In genomic region chr5:168155585-168155984, GRCh38 we compare ENCODE assay signal across 23 cellular contexts.
"Had no signal": no experiment of that assay in that cellular context is flagged by ENCODE, and none has a peak within 500 bp of the region (broad histone marks: within the 10 kb centered on the region; RNA-seq: fewer than 3 reads in every experiment).

No MANE protein-coding gene starts in this region.

- H3K27ac Mint-ChIP-seq: dendritic cell treated with granulocyte-macrophage colony-stimulating factor and Interleukin-4, amounts not matched to agents 40 ng/mL and 50 ng/mL, for 4 days; effector memory CD8-positive, alpha-beta T cell; endodermal cell; mesothelial cell of epicardium; naive B cell had no signal

- H3K27me3 Mint-ChIP-seq: dendritic cell treated with granulocyte-macrophage colony-stimulating factor and Interleukin-4, amounts not matched to agents 40 ng/mL and 50 ng/mL, for 4 days had no signal

- H3K4me1 ChIP-seq: colonic mucosa, esophagus squamous epithelium, gastrocnemius medialis, lower lobe of right lung had no signal

- H3K9me3 Mint-ChIP-seq: dendritic cell treated with granulocyte-macrophage colony-stimulating factor and Interleukin-4, amounts not matched to agents 40 ng/mL and 50 ng/mL, for 4 days; effector memory CD8-positive, alpha-beta T cell; endodermal cell; mesothelial cell of epicardium had no signal

- H3K4me1 Mint-ChIP-seq: naive B cell had no signal

- H3K36me3 ChIP-seq: colonic mucosa, esophagus squamous epithelium, gastrocnemius medialis, heart right ventricle, lower lobe of right lung had no signal

- H3K27ac ChIP-seq: colonic mucosa, epithelial cell of prostate, esophagus squamous epithelium, gastrocnemius medialis, lower lobe of right lung had no signal

- DNase-seq: cerebellar nuclear complex; colonic mucosa; cortex of kidney; effector CD8-positive, alpha-beta T cell; effector memory CD8-positive, alpha-beta T cell; erythroblast; esophagus squamous epithelium; foreskin fibroblast; foreskin melanocyte; gastrocnemius medialis; heart right ventricle; hippocampal formation; left colon; lower lobe of right lung; mesenchymal stem cell; mucosa of descending colon; naive B cell had no signal

- H3K36me3 Mint-ChIP-seq: mesothelial cell of epicardium, naive B cell had no signal

- H3K4me3 Mint-ChIP-seq: dendritic cell treated with granulocyte-macrophage colony-stimulating factor and Interleukin-4, amounts not matched to agents 40 ng/mL and 50 ng/mL, for 4 days; effector memory CD8-positive, alpha-beta T cell; endodermal cell; mesothelial cell of epicardium; naive B cell had no signal

- ATAC-seq: effector memory CD8-positive, alpha-beta T cell; esophagus mucosa; gastrocnemius medialis; left colon; left lobe of liver; lower lobe of right lung; mucosa of descending colon had no signal

- H3K9me3 ChIP-seq: colonic mucosa, esophagus squamous epithelium, gastrocnemius medialis, heart right ventricle, lower lobe of right lung, mucosa of descending colon had no signal

- H3K27me3 ChIP-seq: colonic mucosa, esophagus squamous epithelium, gastrocnemius medialis had no signal

- H3K4me3 ChIP-seq: colonic mucosa, esophagus squamous epithelium, gastrocnemius medialis, heart right ventricle, lower lobe of right lung, mucosa of descending colon had no signal
